1 cellular context compared by ENCODE assay signal in the genomic region with DNA sequence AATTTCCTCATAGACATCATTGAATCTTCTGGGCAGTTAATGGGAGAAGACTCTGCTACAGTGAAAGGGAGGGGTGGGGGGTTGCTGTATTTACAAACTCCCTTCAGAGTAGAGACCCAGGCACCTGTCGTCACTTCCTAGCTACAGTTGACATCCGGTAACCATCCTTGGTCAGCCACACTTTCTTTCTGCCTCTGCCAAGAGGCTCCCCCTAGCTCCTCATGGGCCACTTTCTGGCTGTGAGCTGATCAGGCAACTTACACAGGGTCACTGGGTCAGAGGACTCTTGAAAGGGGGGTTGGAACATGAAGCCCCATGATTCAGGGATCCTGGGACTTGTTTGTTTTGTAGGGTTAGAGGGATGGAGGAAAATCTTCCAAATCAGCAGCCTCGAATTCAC.
TF ChIP-seq lines count a peak whose summit lies in the region.

No MANE protein-coding gene starts in this region.

TF ChIP-seq in K562, 482 proteins besides CTCF, POLR2A, EP300 and RAD21 (continued from another document):
- TF ChIP-seq, protein P1, sequence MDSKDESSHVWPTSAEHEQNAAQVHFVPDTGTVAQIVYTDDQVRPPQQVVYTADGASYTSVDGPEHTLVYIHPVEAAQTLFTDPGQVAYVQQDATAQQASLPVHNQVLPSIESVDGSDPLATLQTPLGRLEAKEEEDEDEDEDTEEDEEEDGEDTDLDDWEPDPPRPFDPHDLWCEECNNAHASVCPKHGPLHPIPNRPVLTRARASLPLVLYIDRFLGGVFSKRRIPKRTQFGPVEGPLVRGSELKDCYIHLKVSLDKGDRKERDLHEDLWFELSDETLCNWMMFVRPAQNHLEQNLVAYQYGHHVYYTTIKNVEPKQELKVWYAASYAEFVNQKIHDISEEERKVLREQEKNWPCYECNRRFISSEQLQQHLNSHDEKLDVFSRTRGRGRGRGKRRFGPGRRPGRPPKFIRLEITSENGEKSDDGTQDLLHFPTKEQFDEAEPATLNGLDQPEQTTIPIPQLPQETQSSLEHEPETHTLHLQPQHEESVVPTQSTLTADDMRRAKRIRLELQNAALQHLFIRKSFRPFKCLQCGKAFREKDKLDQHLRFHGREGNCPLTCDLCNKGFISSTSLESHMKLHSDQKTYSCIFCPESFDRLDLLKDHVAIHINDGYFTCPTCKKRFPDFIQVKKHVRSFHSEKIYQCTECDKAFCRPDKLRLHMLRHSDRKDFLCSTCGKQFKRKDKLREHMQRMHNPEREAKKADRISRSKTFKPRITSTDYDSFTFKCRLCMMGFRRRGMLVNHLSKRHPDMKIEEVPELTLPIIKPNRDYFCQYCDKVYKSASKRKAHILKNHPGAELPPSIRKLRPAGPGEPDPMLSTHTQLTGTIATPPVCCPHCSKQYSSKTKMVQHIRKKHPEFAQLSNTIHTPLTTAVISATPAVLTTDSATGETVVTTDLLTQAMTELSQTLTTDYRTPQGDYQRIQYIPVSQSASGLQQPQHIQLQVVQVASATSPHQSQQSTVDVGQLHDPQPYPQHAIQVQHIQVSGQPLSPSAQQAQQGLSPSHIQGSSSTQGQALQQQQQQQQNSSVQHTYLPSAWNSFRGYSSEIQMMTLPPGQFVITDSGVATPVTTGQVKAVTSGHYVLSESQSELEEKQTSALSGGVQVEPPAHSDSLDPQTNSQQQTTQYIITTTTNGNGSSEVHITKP (IDR thresholded peaks at IDR 0.05; ENCODE audit: partially characterized antibody), result peak; percentile 40
TF ChIP-seq in K562: peak in this region for 6.
